1 cellular context compared by ENCODE assay signal in the genomic region with DNA sequence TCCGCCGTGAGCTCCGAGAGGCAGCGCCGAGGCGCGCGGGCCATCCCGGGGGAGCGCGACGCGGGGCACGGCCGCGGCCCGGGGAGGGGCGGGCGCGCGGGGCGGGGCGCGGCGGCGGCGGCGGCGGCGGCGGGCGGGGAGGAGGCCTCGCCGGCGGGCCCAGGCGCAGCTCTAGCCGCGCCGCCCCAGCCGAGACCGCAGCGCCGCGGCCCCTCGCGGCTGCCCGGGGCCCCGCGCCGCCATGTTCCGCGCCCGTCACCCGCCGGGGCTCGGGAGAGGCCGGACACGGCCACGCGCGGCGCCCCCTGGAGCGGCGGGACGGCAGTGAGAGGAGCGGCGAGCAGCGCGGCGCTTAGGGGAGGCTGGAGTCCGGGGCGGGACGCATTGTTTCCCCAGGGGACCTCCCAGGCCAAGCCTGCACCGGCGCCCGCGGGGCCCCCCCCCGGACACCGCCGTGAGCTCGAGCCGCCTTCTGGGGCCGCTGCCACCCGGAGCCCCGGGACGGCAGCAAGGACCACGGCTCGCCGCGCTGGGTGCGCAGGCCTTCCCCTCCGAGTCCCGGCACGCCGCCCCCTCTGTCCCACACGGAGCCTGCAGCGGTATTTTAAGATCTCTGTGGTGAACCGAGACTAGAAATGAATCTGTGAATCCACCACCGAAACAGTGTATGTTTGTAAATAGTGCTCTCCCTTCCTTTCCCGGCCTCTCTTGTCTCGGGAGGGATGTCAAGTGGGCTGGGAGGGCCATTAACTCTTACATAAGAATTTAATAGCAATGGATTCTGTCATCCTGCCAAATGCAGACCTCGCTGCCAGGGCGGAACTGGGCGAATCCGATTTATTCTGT.
TF ChIP-seq lines count a peak whose summit lies in the region.

KIF13A (minus strand) TSS at position 60 of the 846 bp plus-strand sequence. CDS start 172 bp downstream, outside the sequence.

TF ChIP-seq in K562, 482 proteins besides CTCF, POLR2A, EP300 and RAD21 (continued from another document and continues in another):
- TF ChIP-seq, protein P1, sequence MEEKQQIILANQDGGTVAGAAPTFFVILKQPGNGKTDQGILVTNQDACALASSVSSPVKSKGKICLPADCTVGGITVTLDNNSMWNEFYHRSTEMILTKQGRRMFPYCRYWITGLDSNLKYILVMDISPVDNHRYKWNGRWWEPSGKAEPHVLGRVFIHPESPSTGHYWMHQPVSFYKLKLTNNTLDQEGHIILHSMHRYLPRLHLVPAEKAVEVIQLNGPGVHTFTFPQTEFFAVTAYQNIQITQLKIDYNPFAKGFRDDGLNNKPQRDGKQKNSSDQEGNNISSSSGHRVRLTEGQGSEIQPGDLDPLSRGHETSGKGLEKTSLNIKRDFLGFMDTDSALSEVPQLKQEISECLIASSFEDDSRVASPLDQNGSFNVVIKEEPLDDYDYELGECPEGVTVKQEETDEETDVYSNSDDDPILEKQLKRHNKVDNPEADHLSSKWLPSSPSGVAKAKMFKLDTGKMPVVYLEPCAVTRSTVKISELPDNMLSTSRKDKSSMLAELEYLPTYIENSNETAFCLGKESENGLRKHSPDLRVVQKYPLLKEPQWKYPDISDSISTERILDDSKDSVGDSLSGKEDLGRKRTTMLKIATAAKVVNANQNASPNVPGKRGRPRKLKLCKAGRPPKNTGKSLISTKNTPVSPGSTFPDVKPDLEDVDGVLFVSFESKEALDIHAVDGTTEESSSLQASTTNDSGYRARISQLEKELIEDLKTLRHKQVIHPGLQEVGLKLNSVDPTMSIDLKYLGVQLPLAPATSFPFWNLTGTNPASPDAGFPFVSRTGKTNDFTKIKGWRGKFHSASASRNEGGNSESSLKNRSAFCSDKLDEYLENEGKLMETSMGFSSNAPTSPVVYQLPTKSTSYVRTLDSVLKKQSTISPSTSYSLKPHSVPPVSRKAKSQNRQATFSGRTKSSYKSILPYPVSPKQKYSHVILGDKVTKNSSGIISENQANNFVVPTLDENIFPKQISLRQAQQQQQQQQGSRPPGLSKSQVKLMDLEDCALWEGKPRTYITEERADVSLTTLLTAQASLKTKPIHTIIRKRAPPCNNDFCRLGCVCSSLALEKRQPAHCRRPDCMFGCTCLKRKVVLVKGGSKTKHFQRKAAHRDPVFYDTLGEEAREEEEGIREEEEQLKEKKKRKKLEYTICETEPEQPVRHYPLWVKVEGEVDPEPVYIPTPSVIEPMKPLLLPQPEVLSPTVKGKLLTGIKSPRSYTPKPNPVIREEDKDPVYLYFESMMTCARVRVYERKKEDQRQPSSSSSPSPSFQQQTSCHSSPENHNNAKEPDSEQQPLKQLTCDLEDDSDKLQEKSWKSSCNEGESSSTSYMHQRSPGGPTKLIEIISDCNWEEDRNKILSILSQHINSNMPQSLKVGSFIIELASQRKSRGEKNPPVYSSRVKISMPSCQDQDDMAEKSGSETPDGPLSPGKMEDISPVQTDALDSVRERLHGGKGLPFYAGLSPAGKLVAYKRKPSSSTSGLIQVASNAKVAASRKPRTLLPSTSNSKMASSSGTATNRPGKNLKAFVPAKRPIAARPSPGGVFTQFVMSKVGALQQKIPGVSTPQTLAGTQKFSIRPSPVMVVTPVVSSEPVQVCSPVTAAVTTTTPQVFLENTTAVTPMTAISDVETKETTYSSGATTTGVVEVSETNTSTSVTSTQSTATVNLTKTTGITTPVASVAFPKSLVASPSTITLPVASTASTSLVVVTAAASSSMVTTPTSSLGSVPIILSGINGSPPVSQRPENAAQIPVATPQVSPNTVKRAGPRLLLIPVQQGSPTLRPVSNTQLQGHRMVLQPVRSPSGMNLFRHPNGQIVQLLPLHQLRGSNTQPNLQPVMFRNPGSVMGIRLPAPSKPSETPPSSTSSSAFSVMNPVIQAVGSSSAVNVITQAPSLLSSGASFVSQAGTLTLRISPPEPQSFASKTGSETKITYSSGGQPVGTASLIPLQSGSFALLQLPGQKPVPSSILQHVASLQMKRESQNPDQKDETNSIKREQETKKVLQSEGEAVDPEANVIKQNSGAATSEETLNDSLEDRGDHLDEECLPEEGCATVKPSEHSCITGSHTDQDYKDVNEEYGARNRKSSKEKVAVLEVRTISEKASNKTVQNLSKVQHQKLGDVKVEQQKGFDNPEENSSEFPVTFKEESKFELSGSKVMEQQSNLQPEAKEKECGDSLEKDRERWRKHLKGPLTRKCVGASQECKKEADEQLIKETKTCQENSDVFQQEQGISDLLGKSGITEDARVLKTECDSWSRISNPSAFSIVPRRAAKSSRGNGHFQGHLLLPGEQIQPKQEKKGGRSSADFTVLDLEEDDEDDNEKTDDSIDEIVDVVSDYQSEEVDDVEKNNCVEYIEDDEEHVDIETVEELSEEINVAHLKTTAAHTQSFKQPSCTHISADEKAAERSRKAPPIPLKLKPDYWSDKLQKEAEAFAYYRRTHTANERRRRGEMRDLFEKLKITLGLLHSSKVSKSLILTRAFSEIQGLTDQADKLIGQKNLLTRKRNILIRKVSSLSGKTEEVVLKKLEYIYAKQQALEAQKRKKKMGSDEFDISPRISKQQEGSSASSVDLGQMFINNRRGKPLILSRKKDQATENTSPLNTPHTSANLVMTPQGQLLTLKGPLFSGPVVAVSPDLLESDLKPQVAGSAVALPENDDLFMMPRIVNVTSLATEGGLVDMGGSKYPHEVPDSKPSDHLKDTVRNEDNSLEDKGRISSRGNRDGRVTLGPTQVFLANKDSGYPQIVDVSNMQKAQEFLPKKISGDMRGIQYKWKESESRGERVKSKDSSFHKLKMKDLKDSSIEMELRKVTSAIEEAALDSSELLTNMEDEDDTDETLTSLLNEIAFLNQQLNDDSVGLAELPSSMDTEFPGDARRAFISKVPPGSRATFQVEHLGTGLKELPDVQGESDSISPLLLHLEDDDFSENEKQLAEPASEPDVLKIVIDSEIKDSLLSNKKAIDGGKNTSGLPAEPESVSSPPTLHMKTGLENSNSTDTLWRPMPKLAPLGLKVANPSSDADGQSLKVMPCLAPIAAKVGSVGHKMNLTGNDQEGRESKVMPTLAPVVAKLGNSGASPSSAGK (IDR thresholded peaks at IDR 0.05): no peak
- TF ChIP-seq GATAD2A (IDR thresholded peaks at IDR 0.05) (peak; percentile 27; the same call in 1 of the 2 replicates), NFIC (IDR thresholded peaks at IDR 0.05) (peak; percentile 17), MBD1 (CRISPR knock-in tag; IDR thresholded peaks at IDR 0.05) (peak; percentile 59; the same call in 1 of the 2 replicates), TGIF2 (CRISPR knock-in tag; IDR thresholded peaks at IDR 0.05) (peak; percentile 74; the same call in 1 of the 2 replicates), HNRNPLL (IDR thresholded peaks at IDR 0.05; ENCODE audit: low read depth, low read length, poor library complexity, severe bottlenecking) (peak; percentile 66), FUS (optimal IDR thresholded peaks at IDR 0.05; ENCODE audit: low read depth, low read length) (peak; percentile 48), PCBP1 (IDR thresholded peaks at IDR 0.05; ENCODE audit: low read depth, low read length, poor library complexity, severe bottlenecking) (peak; percentile 44), RBM25 (IDR thresholded peaks at IDR 0.05; ENCODE audit: low read depth, low read length, severe bottlenecking) (peak; percentile 15), MEF2D (tag; conservative IDR thresholded peaks at IDR 0.05; ENCODE audit: low read depth) (no peak), KAT7 (CRISPR knock-in tag; IDR thresholded peaks at IDR 0.05; ENCODE audit: borderline replicate concordance) (peak; percentile 87; the same call in 1 of the 2 replicates), CBX1 (IDR thresholded peaks at IDR 0.05; ENCODE audit: low read depth) (0 out of 2 replicates have a peak, but pooled peaks have one; percentile 12), ZBTB9 (CRISPR knock-in tag; IDR thresholded peaks at IDR 0.05) (peak; percentile 81; the same call in 1 of the 2 replicates), ZBTB1 (CRISPR knock-in tag; IDR thresholded peaks at IDR 0.05; ENCODE audit: borderline replicate concordance, low read depth) (peak; percentile 87; the same call in 1 of the 2 replicates), ZBTB17 (CRISPR knock-in tag; IDR thresholded peaks at IDR 0.05) (peak; percentile 45; the same call in 1 of the 2 replicates), XRCC5 (IDR thresholded peaks at IDR 0.05; ENCODE audit: low read depth, low read length) (no peak), MECOM (CRISPR knock-in tag; IDR thresholded peaks at IDR 0.05) (0 out of 2 replicates have a peak, but pooled peaks have one; percentile 30), MYC (IDR thresholded peaks at IDR 0.05; ENCODE audit: low read depth, low read length) (peak; percentile 61), MYC (CRISPR knock-in tag; IDR thresholded peaks at IDR 0.05; ENCODE audit: borderline replicate concordance, low read depth) (0 out of 2 replicates have a peak, but pooled peaks have one; percentile 37), RB1 (IDR thresholded peaks at IDR 0.05; ENCODE audit: low read depth) (peak; percentile 97), ZNF644 (tag; IDR thresholded peaks at IDR 0.05; ENCODE audit: low read depth) (no peak), TARDBP (IDR thresholded peaks at IDR 0.05) (peak; percentile 83; the same call in 1 of the 2 replicates), CXXC5 (CRISPR knock-in tag; IDR thresholded peaks at IDR 0.05) (peak; percentile 90), ESRRA (IDR thresholded peaks at IDR 0.05; ENCODE audit: borderline replicate concordance, low read depth) (peak; percentile 48), EP400 (IDR thresholded peaks at IDR 0.05) (peak; percentile 36; the same call in 1 of the 2 replicates), SIN3A (IDR thresholded peaks at IDR 0.05; ENCODE audit: borderline replicate concordance in 2 of 2, control insufficient read depth in 1 of 2, low read depth in 2 of 2, low read length in 2 of 2) (no peak), FOXA1 (IDR thresholded peaks at IDR 0.05; ENCODE audit: borderline replicate concordance) (no peak), SOX6 (IDR thresholded peaks at IDR 0.05) (peak; percentile 55; the same call in 1 of the 2 replicates), POLR2G (IDR thresholded peaks at IDR 0.05; ENCODE audit: low read depth, low read length) (peak; percentile 91), HCFC1 (IDR thresholded peaks at IDR 0.05; ENCODE audit: low read depth, low read length) (peak; percentile 53; the same call in 1 of the 2 replicates), MIER1 (IDR thresholded peaks at IDR 0.05; ENCODE audit: low read depth) (no peak), CBX3 (IDR thresholded peaks at IDR 0.05; ENCODE audit: borderline replicate concordance in 1 of 2, low read length in 2 of 2) (peak in 1 of 2 experiments; percentile 54; a peak in 1 of 3 replicates), NR2C2 (CRISPR knock-in tag; IDR thresholded peaks at IDR 0.05) (0 out of 2 replicates have a peak, but pooled peaks have one; percentile 60), NR2C2 (tag; IDR thresholded peaks at IDR 0.05) (no peak)
- TF ChIP-seq, protein P2, sequence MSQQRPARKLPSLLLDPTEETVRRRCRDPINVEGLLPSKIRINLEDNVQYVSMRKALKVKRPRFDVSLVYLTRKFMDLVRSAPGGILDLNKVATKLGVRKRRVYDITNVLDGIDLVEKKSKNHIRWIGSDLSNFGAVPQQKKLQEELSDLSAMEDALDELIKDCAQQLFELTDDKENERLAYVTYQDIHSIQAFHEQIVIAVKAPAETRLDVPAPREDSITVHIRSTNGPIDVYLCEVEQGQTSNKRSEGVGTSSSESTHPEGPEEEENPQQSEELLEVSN (IDR thresholded peaks at IDR 0.05; ENCODE audit: borderline replicate concordance in 1 of 2, extremely low read depth in 1 of 2, insufficient read depth in 1 of 2, insufficient read length in 1 of 2, low read depth in 1 of 2, low read length in 1 of 2, poor library complexity in 1 of 2, severe bottlenecking in 1 of 2): peak; percentile 52 to 87
- TF ChIP-seq, protein P3, sequence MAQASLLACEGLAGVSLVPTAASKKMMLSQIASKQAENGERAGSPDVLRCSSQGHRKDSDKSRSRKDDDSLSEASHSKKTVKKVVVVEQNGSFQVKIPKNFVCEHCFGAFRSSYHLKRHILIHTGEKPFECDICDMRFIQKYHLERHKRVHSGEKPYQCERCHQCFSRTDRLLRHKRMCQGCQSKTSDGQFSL (CRISPR knock-in tag; IDR thresholded peaks at IDR 0.05): peak; percentile 92
- TF ChIP-seq, protein P3 (tag; IDR thresholded peaks at IDR 0.05): peak in 1 of 2 experiments; percentile 82; a peak in 2 of 4 replicates
- TF ChIP-seq, protein P4, sequence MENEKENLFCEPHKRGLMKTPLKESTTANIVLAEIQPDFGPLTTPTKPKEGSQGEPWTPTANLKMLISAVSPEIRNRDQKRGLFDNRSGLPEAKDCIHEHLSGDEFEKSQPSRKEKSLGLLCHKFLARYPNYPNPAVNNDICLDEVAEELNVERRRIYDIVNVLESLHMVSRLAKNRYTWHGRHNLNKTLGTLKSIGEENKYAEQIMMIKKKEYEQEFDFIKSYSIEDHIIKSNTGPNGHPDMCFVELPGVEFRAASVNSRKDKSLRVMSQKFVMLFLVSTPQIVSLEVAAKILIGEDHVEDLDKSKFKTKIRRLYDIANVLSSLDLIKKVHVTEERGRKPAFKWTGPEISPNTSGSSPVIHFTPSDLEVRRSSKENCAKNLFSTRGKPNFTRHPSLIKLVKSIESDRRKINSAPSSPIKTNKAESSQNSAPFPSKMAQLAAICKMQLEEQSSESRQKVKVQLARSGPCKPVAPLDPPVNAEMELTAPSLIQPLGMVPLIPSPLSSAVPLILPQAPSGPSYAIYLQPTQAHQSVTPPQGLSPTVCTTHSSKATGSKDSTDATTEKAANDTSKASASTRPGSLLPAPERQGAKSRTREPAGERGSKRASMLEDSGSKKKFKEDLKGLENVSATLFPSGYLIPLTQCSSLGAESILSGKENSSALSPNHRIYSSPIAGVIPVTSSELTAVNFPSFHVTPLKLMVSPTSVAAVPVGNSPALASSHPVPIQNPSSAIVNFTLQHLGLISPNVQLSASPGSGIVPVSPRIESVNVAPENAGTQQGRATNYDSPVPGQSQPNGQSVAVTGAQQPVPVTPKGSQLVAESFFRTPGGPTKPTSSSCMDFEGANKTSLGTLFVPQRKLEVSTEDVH (IDR thresholded peaks at IDR 0.05; ENCODE audit: low read depth, partially characterized antibody): peak; percentile 64
